ENCODE assay signal across 8 cellular contexts in genomic region chr16:88743693-88744519, GRCh38. TPM values are rescaled to one million over a fixed set of nuclear protein-coding genes. Genes with fewer than 3 reads are reported as not detected.
DNase-seq lines count a peak whose midpoint lies in the region; ATAC-seq, FAIRE-seq and TF ChIP-seq lines count a peak whose summit lies in the region.

No MANE protein-coding gene starts in this region.

- peaks cover 30% of the 10 kb centered on the region for H3K79me2 ChIP-seq in keratinocyte (ENCODE audit: control insufficient read depth, insufficient read depth, low read length)

- H3K4me1 ChIP-seq in keratinocyte (ENCODE audit: control insufficient read depth, extremely low read depth, insufficient read depth, low read length), result peaks cover 14% of the 10 kb centered on the region

- H3K36me3 ChIP-seq in bronchial epithelial cell (ENCODE audit: control insufficient read depth, insufficient read depth, low read length) (peaks cover 23% of the 10 kb centered on the region), keratinocyte (ENCODE audit: control insufficient read depth in 2 of 2, extremely low read depth in 1 of 2, insufficient read depth in 2 of 2, low read length in 2 of 2) (peaks cover 26 to 32% of the 10 kb centered on the region in 2 experiments)

- no peak overlapping the region for H3K4me3 ChIP-seq in bronchial epithelial cell (ENCODE audit: low read depth, low read length)
- H3K4me3 ChIP-seq in keratinocyte (ENCODE audit: control insufficient read depth in 2 of 3, extremely low read depth in 1 of 3, insufficient read depth in 2 of 3, low read depth in 1 of 3, low read length in 3 of 3), result peak overlapping the region in 1 of 3 experiments; percentile 13

- peaks cover 1% of the 10 kb centered on the region for H3K9me1 ChIP-seq in keratinocyte (ENCODE audit: control insufficient read depth, extremely low read depth, insufficient read depth, low read length)

- no peak overlapping the region for H3K4me2 ChIP-seq in keratinocyte (ENCODE audit: control insufficient read depth, extremely low read depth, insufficient read depth, low read depth, low read length)

- dilution Hi-C loops in keratinocyte (cut with MboI; ENCODE audit: extremely low pct_ligation_motif_present, low sequenced_read_pairs), result no loop called here

- ATAC-seq in GM18502 (IDR thresholded peaks at IDR 0.05; ENCODE audit: poor library complexity, unreplicated experiment), result no peak
- ATAC-seq in HG03175 (IDR thresholded peaks at IDR 0.05; ENCODE audit: unreplicated experiment), result no peak

- peaks cover 35% of the 10 kb centered on the region for H4K20me1 ChIP-seq in keratinocyte (ENCODE audit: control insufficient read depth, extremely low read depth, insufficient read depth, low read length)

- TF ChIP-seq CTCF in bronchial epithelial cell (IDR thresholded peaks at IDR 0.05; ENCODE audit: insufficient read depth, low read length, severe bottlenecking) (peak; percentile 94), keratinocyte (optimal IDR thresholded peaks at IDR 0.05 in 1 of 3, IDR thresholded peaks at IDR 0.05 in 1 of 3, conservative IDR thresholded peaks at IDR 0.05 in 1 of 3; ENCODE audit: extremely low read depth in 1 of 3, insufficient read depth in 2 of 3, low read length in 3 of 3) (peak; percentile 77 to 96 (median 91))

- no peaks in the 10 kb centered on the region for H3K27me3 ChIP-seq in bronchial epithelial cell (ENCODE audit: control insufficient read depth, insufficient read depth, low read length)
- no peaks in the 10 kb centered on the region for H3K27me3 ChIP-seq in keratinocyte (ENCODE audit: control insufficient read depth, extremely low read depth, insufficient read depth, low read length)

- no peak overlapping the region for H2AFZ ChIP-seq in keratinocyte (ENCODE audit: control insufficient read depth, low read length)

- no peak overlapping the region for H3K27ac ChIP-seq in keratinocyte (ENCODE audit: control insufficient read depth, insufficient read depth, low read length)

- H3K9me3 ChIP-seq in keratinocyte (ENCODE audit: control insufficient read depth, low read depth, low read length), result no peaks in the 10 kb centered on the region

- peak; percentile 50 for FAIRE-seq in bronchial epithelial cell (lab: Jason Lieb, UNC)
- FAIRE-seq in keratinocyte (lab: Jason Lieb, UNC), result peak; percentile 67

- H3K9ac ChIP-seq in keratinocyte (ENCODE audit: control insufficient read depth, extremely low read depth, insufficient read depth, low read length), result no peak overlapping the region

- DNase-seq in Daoy (ENCODE audit: low read depth), result peak; percentile 61
- DNase-seq in M059J (ENCODE audit: low read depth), result peak; percentile 52
- DNase-seq in activated CD4-positive, CD25-positive, alpha-beta regulatory T cell treated with anti-CD3 and anti-CD28 coated beads, Interleukin-2, amount 50 U/mL, for 16 hours (ENCODE audit: low read depth, low spot score), result peak; percentile 58
- DNase-seq in bronchial epithelial cell (ENCODE audit: low read depth), result peak; percentile 43
- DNase-seq in keratinocyte (ENCODE audit: low read depth, low spot score), result no peak
- DNase-seq in stimulated activated CD4-positive, alpha-beta T cell treated with anti-CD3 and anti-CD28 coated beads, Interleukin-1b, Interleukin-23, amount 100 ng/mL, for 4 hours (ENCODE audit: low read depth in 2 of 2), result peak; percentile 75 to 76

RNA-seq across cellular contexts. Expression of gene CTU2, which starts 37.6 kb away (rescaled TPM):
- 17.4 and 22.0 TPM in 2 replicates for total RNA-seq in Daoy (2014; rRNA removed; shearing (Covaris generic))
- total RNA-seq in M059J (2014; rRNA removed; shearing (Covaris generic)), result 11.1 and 16.2 TPM in 2 replicates
- 11.3 and 31.1 TPM in 2 replicates for total RNA-seq in bronchial epithelial cell
- 6.3 to 10.0 TPM (median 7.4 TPM) in 3 replicates for polyA plus RNA-seq in keratinocyte
- polyA plus RNA-seq in keratinocyte (2011; ENCODE audit: low read depth), result 13.6 TPM
- polyA plus RNA-seq in keratinocyte (2011; cell fraction: cytosol; rRNA removed), result 2.6 and 8.7 TPM in 2 replicates
- 8.2 and 11.1 TPM in 2 replicates for polyA plus RNA-seq in keratinocyte (2011; cell fraction: nucleus; rRNA removed)
- polyA plus RNA-seq in keratinocyte (2012; ENCODE audit: low replicate concordance), result 12.3 and 14.6 TPM in 2 replicates
- polyA minus RNA-seq in keratinocyte, result 5.0 to 9.6 TPM (median 5.2 TPM) in 3 replicates
- polyA minus RNA-seq in keratinocyte (2011; cell fraction: cytosol; rRNA and poly(A)+ RNA removed), result 29.7 TPM
- polyA minus RNA-seq in keratinocyte (2011; cell fraction: nucleus; rRNA and poly(A)+ RNA removed), result 6.5 and 7.2 TPM in 2 replicates

RNA-seq across cellular contexts. Expression of gene RNF166, which starts 37.7 kb away (rescaled TPM):
- total RNA-seq in Daoy (2014; rRNA removed; shearing (Covaris generic)), result 16.5 and 18.5 TPM in 2 replicates
- 18.2 and 26.5 TPM in 2 replicates for total RNA-seq in M059J (2014; rRNA removed; shearing (Covaris generic))
- 6.8 and 9.7 TPM in 2 replicates for total RNA-seq in bronchial epithelial cell
- 3.2 to 4.7 TPM (median 3.4 TPM) in 3 replicates for polyA plus RNA-seq in keratinocyte
- polyA plus RNA-seq in keratinocyte (2011; ENCODE audit: low read depth), result 3.3 TPM
- 2.1 and 4.6 TPM in 2 replicates for polyA plus RNA-seq in keratinocyte (2011; cell fraction: cytosol; rRNA removed)
- polyA plus RNA-seq in keratinocyte (2011; cell fraction: nucleus; rRNA removed), result 5.0 and 8.5 TPM in 2 replicates
- polyA plus RNA-seq in keratinocyte (2012; ENCODE audit: low replicate concordance), result 4.0 and 4.4 TPM in 2 replicates
- 2.0 to 8.1 TPM (median 2.4 TPM) in 3 replicates for polyA minus RNA-seq in keratinocyte
- 10.2 TPM for polyA minus RNA-seq in keratinocyte (2011; cell fraction: cytosol; rRNA and poly(A)+ RNA removed)
- polyA minus RNA-seq in keratinocyte (2011; cell fraction: nucleus; rRNA and poly(A)+ RNA removed), result 3.8 and 4.0 TPM in 2 replicates

RNA-seq across cellular contexts. Expression of gene PIEZO1, which starts 41.1 kb away (rescaled TPM):
- total RNA-seq in Daoy (2014; rRNA removed; shearing (Covaris generic)), result 62.9 and 70.8 TPM in 2 replicates
- 49.1 and 89.6 TPM in 2 replicates for total RNA-seq in M059J (2014; rRNA removed; shearing (Covaris generic))
- 98.2 and 224 TPM in 2 replicates for total RNA-seq in bronchial epithelial cell
- 62.8 to 136 TPM (median 120 TPM) in 3 replicates for polyA plus RNA-seq in keratinocyte
- 56.5 TPM for polyA plus RNA-seq in keratinocyte (2011; ENCODE audit: low read depth)
- 29.9 and 72.0 TPM in 2 replicates for polyA plus RNA-seq in keratinocyte (2011; cell fraction: cytosol; rRNA removed)
- polyA plus RNA-seq in keratinocyte (2011; cell fraction: nucleus; rRNA removed), result 489 and 583 TPM in 2 replicates
- polyA plus RNA-seq in keratinocyte (2012; ENCODE audit: low replicate concordance), result 161 and 179 TPM in 2 replicates
- polyA minus RNA-seq in keratinocyte, result 202 to 895 TPM (median 206 TPM) in 3 replicates
- 161 TPM for polyA minus RNA-seq in keratinocyte (2011; cell fraction: cytosol; rRNA and poly(A)+ RNA removed)
- 459 and 543 TPM in 2 replicates for polyA minus RNA-seq in keratinocyte (2011; cell fraction: nucleus; rRNA and poly(A)+ RNA removed)

RNA-seq across cellular contexts. Expression of gene SNAI3, which starts 57.6 kb away (rescaled TPM):
- total RNA-seq in Daoy (2014; rRNA removed; shearing (Covaris generic)), result not detected in 2 replicates
- not detected in 2 replicates for total RNA-seq in M059J (2014; rRNA removed; shearing (Covaris generic))
- total RNA-seq in bronchial epithelial cell, result 0.26 TPM in 1 of 2 replicates, not detected in the other
- not detected in 3 replicates for polyA plus RNA-seq in keratinocyte
- polyA plus RNA-seq in keratinocyte (2011; ENCODE audit: low read depth), result not detected
- polyA plus RNA-seq in keratinocyte (2011; cell fraction: cytosol; rRNA removed), result not detected in 2 replicates
- not detected in 2 replicates for polyA plus RNA-seq in keratinocyte (2011; cell fraction: nucleus; rRNA removed)
- polyA plus RNA-seq in keratinocyte (2012; ENCODE audit: low replicate concordance), result 0.11 TPM in 2 replicates
- polyA minus RNA-seq in keratinocyte, result not detected in 3 replicates
- not detected for polyA minus RNA-seq in keratinocyte (2011; cell fraction: cytosol; rRNA and poly(A)+ RNA removed)
- polyA minus RNA-seq in keratinocyte (2011; cell fraction: nucleus; rRNA and poly(A)+ RNA removed), result not detected in 2 replicates

RNA-seq across cellular contexts. Expression of gene CDT1, which starts 59.7 kb away (rescaled TPM):
- total RNA-seq in Daoy (2014; rRNA removed; shearing (Covaris generic)), result 23.1 and 30.6 TPM in 2 replicates
- 12.8 and 44.4 TPM in 2 replicates for total RNA-seq in M059J (2014; rRNA removed; shearing (Covaris generic))
- 0.26 TPM in 2 replicates for total RNA-seq in bronchial epithelial cell
- polyA plus RNA-seq in keratinocyte, result 1.0 to 4.9 TPM (median 2.0 TPM) in 3 replicates
- polyA plus RNA-seq in keratinocyte (2011; ENCODE audit: low read depth), result 0.10 TPM
- polyA plus RNA-seq in keratinocyte (2011; cell fraction: cytosol; rRNA removed), result 0.94 and 4.1 TPM in 2 replicates
- 0.60 and 1.0 TPM in 2 replicates for polyA plus RNA-seq in keratinocyte (2011; cell fraction: nucleus; rRNA removed)
- 0.55 and 7.5 TPM in 2 replicates for polyA plus RNA-seq in keratinocyte (2012; ENCODE audit: low replicate concordance)
- polyA minus RNA-seq in keratinocyte, result 0.30 to 9.4 TPM (median 4.0 TPM) in 3 replicates
- 5.9 TPM for polyA minus RNA-seq in keratinocyte (2011; cell fraction: cytosol; rRNA and poly(A)+ RNA removed)
- 1.2 and 2.5 TPM in 2 replicates for polyA minus RNA-seq in keratinocyte (2011; cell fraction: nucleus; rRNA and poly(A)+ RNA removed)
